In the genomic region with DNA sequence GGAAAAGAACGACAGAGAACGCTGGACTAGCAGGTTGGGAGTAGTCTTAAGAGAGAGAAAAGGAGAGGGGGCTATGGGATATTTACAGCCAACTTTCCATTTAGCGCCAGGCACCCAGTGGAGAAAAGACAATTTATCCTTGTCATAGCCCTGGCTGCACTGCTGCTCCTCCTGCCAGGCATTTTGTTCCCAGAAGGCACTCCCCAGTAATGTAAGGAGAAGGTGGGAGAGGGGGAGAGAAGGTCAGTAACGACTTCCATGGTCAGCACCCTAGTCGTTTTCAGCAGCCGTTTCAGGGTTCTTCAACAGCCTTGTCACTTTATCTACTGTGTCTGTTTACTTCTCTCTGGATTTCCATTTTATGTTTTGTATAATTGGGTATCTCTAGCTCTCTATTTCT, we compare ENCODE assay signal across 31 cellular contexts.
A peak's percentile ranks its signal among the peaks of the same experiment; 100 is the strongest.
DNase-seq lines count a peak whose midpoint lies in the region; ATAC-seq, FAIRE-seq and TF ChIP-seq lines count a peak whose summit lies in the region.
"Had no signal": no experiment of that assay in that cellular context is flagged by ENCODE, and none has a peak within 500 bp of the region (broad histone marks: within the 10 kb centered on the region; RNA-seq: fewer than 3 reads in every experiment).

No MANE protein-coding gene starts in this region.

- no peak overlapping the region for H2BK12ac ChIP-seq in H1 (ENCODE audit: low read depth, low read length)

- H4K5ac ChIP-seq in H1 (ENCODE audit: insufficient read length, low read depth, low read length): no peak overlapping the region
- no peak overlapping the region for H4K5ac ChIP-seq in mesendoderm (ENCODE audit: low read length)

- no peak for TF ChIP-seq POLR2A in H1 (IDR thresholded peaks at IDR 0.05; ENCODE audit: control extremely low read depth in 1 of 2, low read depth in 2 of 2, low read length in 2 of 2)

- POLR2A ChIA-PET in H1 (lab: Charles Lee; ENCODE audit: partially characterized antibody): no interaction called here

- TF ChIP-seq CTCF in GM23338 (conservative IDR thresholded peaks at IDR 0.05; ENCODE audit: low read depth in 2 of 2): no peak
- TF ChIP-seq CTCF in H1 (IDR thresholded peaks at IDR 0.05; ENCODE audit: control extremely low read depth in 1 of 3, insufficient read depth in 1 of 3, low read depth in 1 of 3, low read length in 3 of 3): no peak
- no peak for TF ChIP-seq CTCF in nephron (IDR thresholded peaks at IDR 0.05; ENCODE audit: unreplicated experiment in 3 of 3)
- no peak for TF ChIP-seq CTCF in D721Med (IDR thresholded peaks at IDR 0.05; ENCODE audit: insufficient read depth, missing control alignments)

- H2AK5ac ChIP-seq in H1 (ENCODE audit: low read depth, low read length) (no peak overlapping the region), mesendoderm (ENCODE audit: low read length) (no peak overlapping the region)

- H3K4me3 ChIP-seq in GM23338 (no peak overlapping the region), HUES64 (ENCODE audit: low read length) (no peak overlapping the region), H1 (ENCODE audit: extremely low read depth in 1 of 4, insufficient read depth in 2 of 4, low read depth in 3 of 4, low read length in 4 of 4) (no peak overlapping the region), mesendoderm (ENCODE audit: low read length) (no peak overlapping the region)
- H3K4me3 ChIP-seq: A549; BLaER1 treated with 17β-estradiol and CSF1 and Interleukin-3, amounts not matched to agents 10 nM and 100 nM; GM12878; PC-9; SJCRH30 had no signal

- H3K27ac ChIP-seq in GM23338 (ENCODE audit: low read depth) (no peak overlapping the region), HUES64 (ENCODE audit: low read depth, low read length) (peak overlapping the region; percentile 5; the same call in 1 of the 2 replicates), H1 (ENCODE audit: low read depth, low read length) (no peak overlapping the region), mesendoderm (ENCODE audit: low read depth, low read length) (no peak overlapping the region)
- H3K27ac ChIP-seq: A549; BLaER1 treated with 17β-estradiol and CSF1 and Interleukin-3, amounts not matched to agents 10 nM and 100 nM; KMS-11; PC-9; SJCRH30 had no signal

- H3K36me3 ChIP-seq in GM23338 (ENCODE audit: insufficient read depth) (no peaks in the 10 kb centered on the region), HUES64 (ENCODE audit: insufficient read depth, low read length) (no peaks in the 10 kb centered on the region), H1 (ENCODE audit: control insufficient read depth in 2 of 4, insufficient read depth in 4 of 4, low read length in 3 of 4) (no peaks in the 10 kb centered on the region), mesendoderm (ENCODE audit: control insufficient read depth, insufficient read depth, low read length) (no peaks in the 10 kb centered on the region)
- H3K36me3 ChIP-seq: BLaER1 treated with 17β-estradiol and CSF1 and Interleukin-3, amounts not matched to agents 10 nM and 100 nM; SJCRH30 had no signal

- FAIRE-seq in H1 (lab: Jason Lieb, UNC) (no peak), D721Med (lab: Jason Lieb, UNC) (no peak)
- FAIRE-seq: A549, GM12878, HTR-8/SVneo had no signal

- H4K20me1 ChIP-seq in GM23338 (replicated peaks; ENCODE audit: insufficient read depth): no peaks in the 10 kb centered on the region
- H4K20me1 ChIP-seq in H1 (replicated peaks in 1 of 2; ENCODE audit: control insufficient read depth in 1 of 2, insufficient read depth in 2 of 2, low read length in 2 of 2): no peaks in the 10 kb centered on the region
- H4K20me1 ChIP-seq: BLaER1 treated with 17β-estradiol and CSF1 and Interleukin-3, amounts not matched to agents 10 nM and 100 nM had no signal

- WGBS in HUES64: 85% methylated on average over 6 of the region's 6 CpGs
- WGBS in H1 (ENCODE audit: extremely low coverage in 1 of 2, insufficient coverage in 1 of 2, insufficient read length in 1 of 2, insufficient replicate concordance in 2 of 2, low coverage in 1 of 2, low lambda C conversion rate in 2 of 2, missing lambda C conversion rate in 1 of 2), 2 experiments: 81% methylated on average over 6 of the region's 6 CpGs; no CpG with 5 or more reads in 1 of the 2 experiments
- WGBS in mesendoderm (ENCODE audit: extremely low coverage, insufficient coverage, low lambda C conversion rate): no CpG with 5 or more reads among the region's 6 CpGs

- H3K23ac ChIP-seq in H1 (ENCODE audit: insufficient read length) (no peak overlapping the region), mesendoderm (ENCODE audit: low read length) (no peak overlapping the region)

- H2AFZ ChIP-seq in GM23338 (no peak overlapping the region), H1 (ENCODE audit: low read length) (0 out of 2 replicates have a peak overlapping the region, but pooled peaks have one; percentile 16)
- H2AFZ ChIP-seq: PC-9 had no signal

- TF ChIP-seq EP300 in H1 (IDR thresholded peaks at IDR 0.05; ENCODE audit: borderline replicate concordance in 1 of 2, low read depth in 2 of 2, low read length in 2 of 2): no peak

- H3K9me2 ChIP-seq in GM23338 (ENCODE audit: insufficient read depth): no peaks in the 10 kb centered on the region

- H3K27ac Mint-ChIP-seq in GM23338 (peak overlapping the region; percentile 28; the same call in 1 of the 2 replicates), nephron (peak overlapping the region; percentile 11 to 71 (median 15))
- H3K27ac Mint-ChIP-seq: T-helper 17 cell had no signal

- H3K9ac ChIP-seq in HUES64 (ENCODE audit: low read depth, low read length) (no peak overlapping the region), H1 (replicated peaks in 1 of 4; ENCODE audit: extremely low read depth in 1 of 4, low read depth in 3 of 4, low read length in 3 of 4) (no peak overlapping the region), mesendoderm (ENCODE audit: low read length) (no peak overlapping the region)
- H3K9ac ChIP-seq: BLaER1 treated with 17β-estradiol and CSF1 and Interleukin-3, amounts not matched to agents 10 nM and 100 nM; KMS-11 had no signal

- H2BK5ac ChIP-seq in H1 (ENCODE audit: low read depth, low read length) (no peak overlapping the region), mesendoderm (ENCODE audit: low read length) (no peak overlapping the region)

- H2BK20ac ChIP-seq in H1 (ENCODE audit: low read length): no peak overlapping the region

- CTCF ChIA-PET in H1 (lab: Charles Lee; ENCODE audit: partially characterized antibody): interaction anchor here (0.6 kb wide), 1 partner anchor 27 kb away, joined by 4 read pairs; no protein-coding TSS in a partner anchor

- H3K9me3 ChIP-seq in HUES64 (ENCODE audit: insufficient read depth, low read depth, low read length) (no peaks in the 10 kb centered on the region), H1 (ENCODE audit: insufficient read depth in 2 of 2, low read depth in 1 of 2, low read length in 1 of 2) (no peaks in the 10 kb centered on the region)
- H3K9me3 ChIP-seq: A549; BLaER1 treated with 17β-estradiol and CSF1 and Interleukin-3, amounts not matched to agents 10 nM and 100 nM; SJCRH30 had no signal

- H3K4me3 Mint-ChIP-seq in GM23338: no peak overlapping the region
- H3K4me3 Mint-ChIP-seq in nephron: peak overlapping the region in 1 of 3 experiments; percentile 6
- H3K4me3 Mint-ChIP-seq: CD4-positive, alpha-beta memory T cell; T-helper 17 cell had no signal

- H3K4me1 ChIP-seq in GM23338 (ENCODE audit: insufficient read depth) (peaks cover 11% of the 10 kb centered on the region; the same call in 1 of the 2 replicates), HUES64 (ENCODE audit: insufficient read depth, low read length) (peaks cover 31% of the 10 kb centered on the region; the same call in 1 of the 2 replicates), H1 (replicated peaks in 1 of 4; ENCODE audit: control insufficient read depth in 3 of 4, insufficient read depth in 4 of 4, low read length in 3 of 4) (peaks cover 0 to 7% (median 0%) of the 10 kb centered on the region in 4 experiments; a peak in 2 of 7 replicates), mesendoderm (ENCODE audit: control insufficient read depth, low read depth, low read length) (no peaks in the 10 kb centered on the region)
- H3K4me1 ChIP-seq: SJCRH30 had no signal

- H3K23me2 ChIP-seq in H1 (ENCODE audit: low read depth, low read length): no peaks in the 10 kb centered on the region

- H2BK15ac ChIP-seq in H1 (ENCODE audit: low read length): no peak overlapping the region
- no peak overlapping the region for H2BK15ac ChIP-seq in mesendoderm (replicated peaks; ENCODE audit: low read depth)

- H4K91ac ChIP-seq in H1 (replicated peaks; ENCODE audit: insufficient read length, low read length): no peak overlapping the region

- no peaks in the 10 kb centered on the region for H3K27me3 Mint-ChIP-seq in GM23338 (ENCODE audit: insufficient read depth, low read depth, poor library complexity)
- no peaks in the 10 kb centered on the region for H3K27me3 Mint-ChIP-seq in nephron (ENCODE audit: low read depth)
- H3K27me3 Mint-ChIP-seq: T-helper 17 cell had no signal

- no peaks in the 10 kb centered on the region for H3K36me3 Mint-ChIP-seq in GM23338 (ENCODE audit: low read depth)
- H3K36me3 Mint-ChIP-seq in nephron (ENCODE audit: low read depth): peaks cover 3% of the 10 kb centered on the region

- no peak for DNase-seq in GM23338 (ENCODE audit: low spot score)
- no peak for DNase-seq in H1 (ENCODE audit: low read depth in 1 of 2, low spot score in 2 of 2)
- no peak for DNase-seq in D721Med (ENCODE audit: insufficient read length, low spot score)
- no peak for DNase-seq in mesendoderm
- DNase-seq: AML-193; CD4-positive, alpha-beta memory T cell; COR-L47; GDM1; GOT3; IMR-90; MM.1S; NCI-H1048; NCI-H1694; NCI-H2029 treated with DMSO at 0.1 percent for 48 hours; NCI-H2171 treated with DMSO at 0.1 percent for 48 hours; NCI-H510A treated with DMSO at 0.1 percent for 48 hours; NCI-H82; NK-92 treated with Interleukin-12 subunit alpha and Interleukin-12 subunit beta, amount 100 ng/mL, for 24 hours; PC-9; SJCRH30; T-helper 17 cell had no signal

- no peaks in the 10 kb centered on the region for H3K79me1 ChIP-seq in H1 (ENCODE audit: low read depth, low read length)
- no peaks in the 10 kb centered on the region for H3K79me1 ChIP-seq in mesendoderm (ENCODE audit: low read length)

- H3K56ac ChIP-seq in H1 (replicated peaks; ENCODE audit: insufficient read length, low read depth, low read length) (no peak overlapping the region), mesendoderm (ENCODE audit: low read length) (no peak overlapping the region)

- H3K4me2 ChIP-seq in GM23338 (no peak overlapping the region), H1 (ENCODE audit: insufficient read depth in 1 of 2, low read depth in 2 of 2, low read length in 2 of 2) (no peak overlapping the region), mesendoderm (ENCODE audit: low read length) (no peak overlapping the region)
- H3K4me2 ChIP-seq: A549; BLaER1 treated with 17β-estradiol and CSF1 and Interleukin-3, amounts not matched to agents 10 nM and 100 nM; KMS-11; PC-9 had no signal

- H3K14ac ChIP-seq in H1 (ENCODE audit: insufficient read length): no peak overlapping the region

- TF ChIP-seq RAD21 in H1 (IDR thresholded peaks at IDR 0.05 in 1 of 2, conservative IDR thresholded peaks at IDR 0.05 in 1 of 2; ENCODE audit: low read depth in 2 of 2, low read length in 2 of 2): no peak

- H3K27me3 ChIP-seq in GM23338 (ENCODE audit: insufficient read depth) (no peaks in the 10 kb centered on the region), HUES64 (ENCODE audit: insufficient read depth, low read length) (no peaks in the 10 kb centered on the region), H1 (replicated peaks in 1 of 4; ENCODE audit: control insufficient read depth in 3 of 4, extremely low read depth in 1 of 4, insufficient read depth in 3 of 4, low read length in 3 of 4) (no peaks in the 10 kb centered on the region), mesendoderm (ENCODE audit: insufficient read depth, low read length, poor library complexity) (no peaks in the 10 kb centered on the region)
- H3K27me3 ChIP-seq: BLaER1 treated with 17β-estradiol and CSF1 and Interleukin-3, amounts not matched to agents 10 nM and 100 nM; SJCRH30 had no signal

- H3K79me2 ChIP-seq in GM23338 (replicated peaks; ENCODE audit: insufficient read depth) (no peaks in the 10 kb centered on the region), H1 (ENCODE audit: control insufficient read depth in 1 of 2, insufficient read depth in 2 of 2, low read length in 2 of 2) (no peaks in the 10 kb centered on the region), mesendoderm (ENCODE audit: control insufficient read depth, insufficient read depth, low read length) (no peaks in the 10 kb centered on the region)

- H2BK120ac ChIP-seq in H1 (replicated peaks; ENCODE audit: low read depth, low read length) (no peak overlapping the region), mesendoderm (ENCODE audit: low read depth, low read length) (no peak overlapping the region)

- H3K9me3 Mint-ChIP-seq in GM23338 (no peaks in the 10 kb centered on the region), nephron (peaks cover 5% of the 10 kb centered on the region)

- H3K18ac ChIP-seq in H1 (ENCODE audit: extremely low read depth, low read length) (no peak overlapping the region), mesendoderm (ENCODE audit: low read length) (no peak overlapping the region)

- ATAC-seq in GM23338 (peak; percentile 50), GM18907 (IDR thresholded peaks at IDR 0.05; ENCODE audit: unreplicated experiment) (no peak)
- ATAC-seq: A549, GM12878, Right ventricle myocardium inferior, SK-N-SH treated with all-trans-retinoic acid at 6 μM for 48 hours, T-helper 17 cell had no signal

- H3F3A ChIP-seq in GM23338 (replicated peaks; ENCODE audit: low read depth): no peaks in the 10 kb centered on the region

- H3K4me1 Mint-ChIP-seq in GM23338 (peaks cover 4% of the 10 kb centered on the region; the same call in 1 of the 3 replicates), nephron (peaks cover 19% of the 10 kb centered on the region)
- H3K4me1 Mint-ChIP-seq: CD4-positive, alpha-beta memory T cell; T-helper 17 cell had no signal

- no peak overlapping the region for H3K4ac ChIP-seq in H1 (replicated peaks; ENCODE audit: insufficient read length, low read depth, low read length)
- no peak overlapping the region for H3K4ac ChIP-seq in mesendoderm (ENCODE audit: low read depth, low read length)

- no peak overlapping the region for H4K8ac ChIP-seq in H1 (ENCODE audit: extremely low read depth, insufficient read depth, low read length)
- H4K8ac ChIP-seq in mesendoderm (ENCODE audit: low read depth, low read length): no peak overlapping the region
